19 cellular contexts compared by ENCODE assay signal in genomic region chr1:37353871-37354270, GRCh38.
"Had no signal": no experiment of that assay in that cellular context is flagged by ENCODE, and none has a peak within 500 bp of the region (broad histone marks: within the 10 kb centered on the region; RNA-seq: fewer than 3 reads in every experiment).

No MANE protein-coding gene starts in this region.

- DNase-seq: IMR-90, Kasumi-1, MM.1S, NCI-H1092 treated with DMSO at 0.1 percent for 48 hours, NCI-H146, NCI-H1694 treated with DMSO at 0.1 percent for 48 hours, NCI-H1930, NCI-H2081, NCI-H2107, NCI-H2171 treated with DMSO at 0.1 percent for 48 hours, NCI-H446, NCI-H510A, NCI-H524 treated with DMSO at 0.1 percent for 48 hours, NCI-H69, Right ventricle myocardium superior, RPMI8226, SIG-M5 had no signal

- H3K4me1 ChIP-seq: SJSA1 had no signal

- H3K9me3 ChIP-seq: SJSA1 had no signal

- H3K36me3 ChIP-seq: SJSA1 had no signal

- H3K4me3 ChIP-seq: SJSA1, SK-N-MC had no signal
